ENCODE assay signal across 16 cellular contexts in genomic region chr3:144456041-144456440, GRCh38.
DNase-seq lines count a peak whose midpoint lies in the region; ATAC-seq and TF ChIP-seq lines count a peak whose summit lies in the region.
"Had no signal": no experiment of that assay in that cellular context is flagged by ENCODE, and none has a peak within 500 bp of the region (broad histone marks: within the 10 kb centered on the region; RNA-seq: fewer than 3 reads in every experiment).

No MANE protein-coding gene starts in this region.

- H4K20me1 ChIP-seq in PC-9 (ENCODE audit: insufficient read depth) (no peaks in the 10 kb centered on the region), smooth muscle cell (ENCODE audit: low read depth) (no peaks in the 10 kb centered on the region)

- H3K79me2 ChIP-seq in PC-9 (ENCODE audit: low read depth) (no peaks in the 10 kb centered on the region), smooth muscle cell (ENCODE audit: low read depth) (no peaks in the 10 kb centered on the region)

- H3K4me1 ChIP-seq in right cardiac atrium (ENCODE audit: control insufficient read depth, insufficient read depth, low read length), result no peaks in the 10 kb centered on the region
- no peaks in the 10 kb centered on the region for H3K4me1 ChIP-seq in PC-9 (replicated peaks; ENCODE audit: insufficient read depth)
- H3K4me1 ChIP-seq in smooth muscle cell (ENCODE audit: low read depth), result no peaks in the 10 kb centered on the region
- no peaks in the 10 kb centered on the region for H3K4me1 ChIP-seq in vagina

- H3K27me3 ChIP-seq in right cardiac atrium (ENCODE audit: control insufficient read depth, insufficient read depth) (no peaks in the 10 kb centered on the region), PC-9 (ENCODE audit: insufficient read depth, low read depth) (no peaks in the 10 kb centered on the region), smooth muscle cell (ENCODE audit: low read depth) (no peaks in the 10 kb centered on the region), vagina (no peaks in the 10 kb centered on the region)

- POLR2A ChIA-PET in PC-9 (lab: Charles Lee; ENCODE audit: unreplicated experiment), result no interaction called here

- TF ChIP-seq CTCF in PC-9 (conservative IDR thresholded peaks at IDR 0.05), result no peak
- no peak for TF ChIP-seq CTCF in smooth muscle cell (IDR thresholded peaks at IDR 0.05; ENCODE audit: borderline replicate concordance, insufficient read depth, poor library complexity, severe bottlenecking)
- TF ChIP-seq CTCF in vagina (IDR thresholded peaks at IDR 0.05), result no peak

- TF ChIP-seq POLR2A in vagina (IDR thresholded peaks at IDR 0.05), result no peak

- H2AFZ ChIP-seq in PC-9 (peak overlapping the region; percentile 58; the same call in 1 of the 2 replicates), smooth muscle cell (ENCODE audit: low read depth) (no peak overlapping the region)
- H2AFZ ChIP-seq: GM23248 had no signal

- H3K4me3 ChIP-seq in right cardiac atrium (ENCODE audit: low read length) (no peak overlapping the region), PC-9 (no peak overlapping the region), smooth muscle cell (no peak overlapping the region), vagina (no peak overlapping the region)
- H3K4me3 ChIP-seq: GM23248 had no signal

- no peaks in the 10 kb centered on the region for H3K36me3 ChIP-seq in PC-9 (ENCODE audit: low read depth)
- H3K36me3 ChIP-seq in smooth muscle cell (ENCODE audit: low read depth), result no peaks in the 10 kb centered on the region
- H3K36me3 ChIP-seq in vagina, result no peaks in the 10 kb centered on the region

- H3K4me2 ChIP-seq in PC-9 (no peak overlapping the region), smooth muscle cell (peak overlapping the region; percentile 2)

- intact Hi-C loops in right cardiac atrium (cut with DNase I) (no loop called here), Right ventricle myocardium superior (cut with DNase I) (no loop called here), PC-9 (cut with micrococcal nuclease; ENCODE audit: unreplicated experiment) (no loop called here), vagina (cut with DNase I) (no loop called here)

- H3K9ac ChIP-seq in smooth muscle cell (ENCODE audit: low read depth), result no peak overlapping the region
- H3K9ac ChIP-seq: GM23248 had no signal

- H3K9me2 ChIP-seq in PC-9 (ENCODE audit: insufficient read depth), result no peaks in the 10 kb centered on the region

- ATAC-seq in right cardiac atrium (peak; percentile 63 to 81), Right ventricle myocardium superior (ENCODE audit: poor library complexity) (no peak)

- CTCF ChIA-PET in PC-9 (lab: Charles Lee), result no interaction called here

- BruUV-seq in PC-9 (replicated peaks; lab: Mats Ljungman, UMichigan), result no TSS peak

- H3K27ac ChIP-seq in right cardiac atrium (ENCODE audit: low read length) (no peak overlapping the region), PC-9 (no peak overlapping the region), smooth muscle cell (ENCODE audit: low read depth) (no peak overlapping the region), vagina (no peak overlapping the region)
- H3K27ac ChIP-seq: GM23248 had no signal

- 57% methylated on average over 3 of the region's 3 CpGs for WGBS in right cardiac atrium
- WGBS in smooth muscle cell (ENCODE audit: low lambda C conversion rate), result 66% methylated on average over 3 of the region's 3 CpGs

- H3F3A ChIP-seq in PC-9 (ENCODE audit: insufficient read depth, low read depth), result no peaks in the 10 kb centered on the region
- no peaks in the 10 kb centered on the region for H3F3A ChIP-seq in smooth muscle cell (ENCODE audit: low read depth)

- DNase-seq in right cardiac atrium, result no peak
- DNase-seq in Right ventricle myocardium superior, result no peak
- DNase-seq in PC-9, result no peak
- no peak for DNase-seq in smooth muscle cell (lab: John Stamatoyannopoulos, UW; ENCODE audit: unreplicated experiment)
- DNase-seq in dermis blood vessel endothelial cell, result no peak
- no peak for DNase-seq in vagina (ENCODE audit: extremely low spot score in 2 of 2)
- DNase-seq: C1 segment of cervical spinal cord; Calu3; CD4-positive, alpha-beta memory T cell; COR-L47; DMS53; DMS79 treated with DMSO at 0.1 percent for 48 hours; GF-D8; GM23248; H7; HCEC 1CT had no signal

- H3K9me3 ChIP-seq in right cardiac atrium (ENCODE audit: control insufficient read depth, low read length) (no peaks in the 10 kb centered on the region), PC-9 (ENCODE audit: insufficient read depth, low read depth) (no peaks in the 10 kb centered on the region), smooth muscle cell (replicated peaks; ENCODE audit: low read depth) (no peaks in the 10 kb centered on the region), vagina (no peaks in the 10 kb centered on the region)
